23 cellular contexts compared by ENCODE assay signal in the genomic region with DNA sequence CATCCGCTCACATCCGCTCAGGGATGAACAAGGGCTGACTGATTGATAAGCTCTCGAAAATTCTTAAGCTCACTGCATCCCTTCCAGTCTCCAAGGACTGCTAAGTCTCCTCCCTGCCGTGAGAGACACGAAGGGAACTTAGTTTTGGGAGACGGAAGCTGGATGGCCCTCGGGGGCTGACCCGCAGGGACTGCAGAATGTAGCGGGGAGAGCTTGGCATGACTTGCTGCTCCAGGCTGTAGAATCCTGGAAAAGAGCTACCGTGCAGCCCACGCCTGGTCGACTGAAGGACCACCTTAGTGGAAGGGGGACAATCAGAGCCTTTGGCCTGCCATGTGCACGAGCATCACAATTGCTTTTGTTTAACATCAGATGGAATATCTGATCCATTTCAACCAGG. TPM values are rescaled to one million over a fixed set of nuclear protein-coding genes. Genes with fewer than 3 reads are reported as not detected.
DNase-seq lines count a peak whose midpoint lies in the region; ATAC-seq, FAIRE-seq and TF ChIP-seq lines count a peak whose summit lies in the region.
"Had no signal": no experiment of that assay in that cellular context is flagged by ENCODE, and none has a peak within 500 bp of the region (broad histone marks: within the 10 kb centered on the region; RNA-seq: fewer than 3 reads in every experiment).

No MANE protein-coding gene starts in this region.

- no peaks in the 10 kb centered on the region for H3K9me3 ChIP-seq in left ventricle myocardium inferior (replicated peaks)
- no peaks in the 10 kb centered on the region for H3K9me3 ChIP-seq in astrocyte (ENCODE audit: insufficient read depth, low read depth, low read length)
- H3K9me3 ChIP-seq in HepG2 (ENCODE audit: low read length) = no peaks in the 10 kb centered on the region

- peaks cover 6% of the 10 kb centered on the region for H3K36me3 Mint-ChIP-seq in astrocyte (ENCODE audit: low read depth, unreplicated experiment)
- no peaks in the 10 kb centered on the region for H3K36me3 Mint-ChIP-seq in activated CD8-positive, alpha-beta T cell treated with anti-CD3 and anti-CD28 coated beads for 36 hours (ENCODE audit: low read depth)
- H3K36me3 Mint-ChIP-seq: CD8-positive, alpha-beta T cell had no signal

- no peak for ATAC-seq in left ventricle myocardium superior
- ATAC-seq in HepG2 = no peak
- no peak for ATAC-seq in activated CD8-positive, alpha-beta T cell treated with anti-CD3 and anti-CD28 coated beads for 36 hours
- no peak for ATAC-seq in HG03469 (IDR thresholded peaks at IDR 0.05; ENCODE audit: unreplicated experiment)
- ATAC-seq: CD8-positive, alpha-beta T cell had no signal

- in situ Hi-C loops in HepG2 (cut with HindIII; ENCODE audit: extremely low pct_ligation_motif_present, low pct_unique_long_range_greater_than_20kb) = no loop called here

- DNase-seq in left ventricle myocardium superior (peak; percentile 5), left ventricle myocardium inferior (no peak), astrocyte (ENCODE audit: low read depth) (no peak), HepG2 (ENCODE audit: low spot score) (no peak), putamen (ENCODE audit: low spot score) (no peak)
- DNase-seq in activated CD8-positive, alpha-beta T cell treated with anti-CD3 and anti-CD28 coated beads for 36 hours = no peak
- DNase-seq: AML-193; C1 segment of cervical spinal cord; CD8-positive, alpha-beta T cell; DND-41; GOT3; MM.1S; NCI-H1092; NCI-H1436; NCI-H187 treated with DMSO at 0.1 percent for 48 hours; NCI-H69; SJCRH30 had no signal

- no peak for TF ChIP-seq RAD21 in HepG2 (CRISPR knock-in tag; IDR thresholded peaks at IDR 0.05)

- TF ChIP-seq EP300 in HepG2 (IDR thresholded peaks at IDR 0.05; ENCODE audit: low read depth in 2 of 2, low read length in 2 of 2) = no peak
- TF ChIP-seq EP300 in HepG2 (CRISPR knock-in tag; IDR thresholded peaks at IDR 0.05; ENCODE audit: borderline replicate concordance) = no peak

- intact Hi-C loops in left ventricle myocardium superior (cut with micrococcal nuclease) (no loop called here), left ventricle myocardium inferior (cut with micrococcal nuclease) (no loop called here), HepG2 (cut with micrococcal nuclease; ENCODE audit: unreplicated experiment) (no loop called here)
- intact Hi-C loops in activated CD8-positive, alpha-beta T cell treated with anti-CD3 and anti-CD28 coated beads for 36 hours (cut with micrococcal nuclease) = no loop called here

- H3K4me1 Mint-ChIP-seq in astrocyte (ENCODE audit: low read depth, unreplicated experiment) = peaks cover 2% of the 10 kb centered on the region
- peaks cover 9% of the 10 kb centered on the region for H3K4me1 Mint-ChIP-seq in activated CD8-positive, alpha-beta T cell treated with anti-CD3 and anti-CD28 coated beads for 36 hours (ENCODE audit: low read depth)

- 91% methylated on average over 13 of the region's 13 CpGs for WGBS in HepG2 (ENCODE audit: low lambda C conversion rate)

- H3K79me2 ChIP-seq in astrocyte (ENCODE audit: insufficient read depth, low read length) (no peaks in the 10 kb centered on the region), HepG2 (ENCODE audit: insufficient read depth, low read length) (peaks cover 9% of the 10 kb centered on the region)

- H3K9ac ChIP-seq in astrocyte (ENCODE audit: low read length) = no peak overlapping the region
- H3K9ac ChIP-seq in HepG2 (ENCODE audit: insufficient read depth, low read depth, low read length) = no peak overlapping the region

- H3K4me1 ChIP-seq in left ventricle myocardium inferior (peaks cover 13% of the 10 kb centered on the region), astrocyte (ENCODE audit: insufficient read depth, low read length) (no peaks in the 10 kb centered on the region), HepG2 (ENCODE audit: insufficient read depth, low read length) (peaks cover 38% of the 10 kb centered on the region)

- CTCF ChIA-PET in HepG2 (lab: Yijun Ruan, JAX; ENCODE audit: low intra/inter-chr PET ratio, low total read pairs) = no interaction called here
- CTCF ChIA-PET in activated CD8-positive, alpha-beta T cell treated with anti-CD3 and anti-CD28 coated beads for 36 hours (lab: Charles Lee) = interaction anchor here (0.8 to 1.8 kb wide), 4 partner anchors 13 to 25 kb away, joined by 3 to 7 read pairs (median 4); no protein-coding TSS in a partner anchor

- no peak for TF ChIP-seq POLR2A in HepG2 (IDR thresholded peaks at IDR 0.05; ENCODE audit: insufficient read depth in 1 of 2, low read depth in 2 of 2, low read length in 2 of 2)

- H4K20me1 ChIP-seq in astrocyte (ENCODE audit: insufficient read depth, low read length) = no peaks in the 10 kb centered on the region
- H4K20me1 ChIP-seq in HepG2 (ENCODE audit: insufficient read depth, low read length) = no peaks in the 10 kb centered on the region

- H3K27me3 Mint-ChIP-seq in astrocyte (ENCODE audit: low read depth, unreplicated experiment) = no peaks in the 10 kb centered on the region
- peaks cover 1% of the 10 kb centered on the region for H3K27me3 Mint-ChIP-seq in activated CD8-positive, alpha-beta T cell treated with anti-CD3 and anti-CD28 coated beads for 36 hours

- no peaks in the 10 kb centered on the region for H3K9me3 Mint-ChIP-seq in astrocyte (ENCODE audit: unreplicated experiment)
- no peaks in the 10 kb centered on the region for H3K9me3 Mint-ChIP-seq in activated CD8-positive, alpha-beta T cell treated with anti-CD3 and anti-CD28 coated beads for 36 hours
- H3K9me3 Mint-ChIP-seq: CD8-positive, alpha-beta T cell had no signal

- H2AFZ ChIP-seq in astrocyte (ENCODE audit: low read depth, low read length) (no peak overlapping the region), HepG2 (ENCODE audit: low read length) (no peak overlapping the region)

- TF ChIP-seq CTCF in left ventricle myocardium inferior (IDR thresholded peaks at IDR 0.05; ENCODE audit: borderline replicate concordance) (no peak), astrocyte (IDR thresholded peaks at IDR 0.05; ENCODE audit: insufficient read depth, low read depth, low read length) (no peak), HepG2 (CRISPR knock-in tag; IDR thresholded peaks at IDR 0.05) (no peak)
- TF ChIP-seq CTCF in activated CD8-positive, alpha-beta T cell treated with anti-CD3 and anti-CD28 coated beads for 36 hours (IDR thresholded peaks at IDR 0.05) = no peak

- H3K27ac Mint-ChIP-seq in astrocyte (ENCODE audit: unreplicated experiment) = no peak overlapping the region
- H3K27ac Mint-ChIP-seq in activated CD8-positive, alpha-beta T cell treated with anti-CD3 and anti-CD28 coated beads for 36 hours = no peak overlapping the region
- H3K27ac Mint-ChIP-seq: CD8-positive, alpha-beta T cell had no signal

- no TSS peak for BruUV-seq in HepG2 (replicated peaks; lab: Mats Ljungman, UMichigan)

- H3K27ac ChIP-seq in left ventricle myocardium inferior (replicated peaks) (no peak overlapping the region), astrocyte (ENCODE audit: low read depth, low read length) (no peak overlapping the region), HepG2 (ENCODE audit: extremely low read length, insufficient read depth, low read length) (no peak overlapping the region), temporal lobe (ENCODE audit: low read depth, low read length) (peak overlapping the region; percentile 27)
- H3K27ac ChIP-seq: SJCRH30 had no signal

- H3K4me3 ChIP-seq in left ventricle myocardium inferior (no peak overlapping the region), astrocyte (ENCODE audit: insufficient read depth, low read depth, low read length) (no peak overlapping the region), HepG2 (replicated peaks in 1 of 3; ENCODE audit: insufficient read depth in 1 of 3, low read depth in 2 of 3, low read length in 3 of 3) (no peak overlapping the region)
- H3K4me3 ChIP-seq: SJCRH30 had no signal

- FAIRE-seq in astrocyte (lab: Jason Lieb, UNC) = no peak
- FAIRE-seq in HepG2 (lab: Jason Lieb, UNC) = no peak
- FAIRE-seq: GM12892 had no signal

- H3K4me2 ChIP-seq in astrocyte (ENCODE audit: low read length) (peak overlapping the region; percentile 18), HepG2 (ENCODE audit: low read depth, low read length) (no peak overlapping the region)

- no peaks in the 10 kb centered on the region for H3K27me3 ChIP-seq in left ventricle myocardium inferior (ENCODE audit: low read depth)
- H3K27me3 ChIP-seq in astrocyte (ENCODE audit: insufficient read depth, low read length) = no peaks in the 10 kb centered on the region
- no peaks in the 10 kb centered on the region for H3K27me3 ChIP-seq in HepG2 (ENCODE audit: control insufficient read depth in 1 of 2, insufficient read depth in 2 of 2, low read length in 2 of 2)
- H3K27me3 ChIP-seq: SJCRH30 had no signal

- H3K4me3 Mint-ChIP-seq in astrocyte (ENCODE audit: unreplicated experiment) = no peak overlapping the region
- H3K4me3 Mint-ChIP-seq in activated CD8-positive, alpha-beta T cell treated with anti-CD3 and anti-CD28 coated beads for 36 hours = no peak overlapping the region
- H3K4me3 Mint-ChIP-seq: CD8-positive, alpha-beta T cell had no signal

- POLR2A ChIA-PET in HepG2 (lab: Yijun Ruan, JAX) = interaction anchor here (1.1 to 1.8 kb wide), 5 partner anchors 8 to 40 kb away, joined by 4 to 8 read pairs (median 4); no protein-coding TSS in a partner anchor
- POLR2A ChIA-PET in activated CD8-positive, alpha-beta T cell treated with anti-CD3 and anti-CD28 coated beads for 36 hours (lab: Charles Lee) = interaction anchor here (0.6 to 1.3 kb wide), 2 partner anchors 17 to 375 kb away, joined by 3 to 6 read pairs; a partner anchor contains a TSS

- H3K36me3 ChIP-seq in left ventricle myocardium inferior (no peaks in the 10 kb centered on the region), astrocyte (ENCODE audit: insufficient read depth, low read length) (no peaks in the 10 kb centered on the region), HepG2 (replicated peaks in 1 of 2; ENCODE audit: control insufficient read depth in 1 of 2, insufficient read depth in 2 of 2, low read length in 2 of 2) (no peaks in the 10 kb centered on the region)
- H3K36me3 ChIP-seq: SJCRH30 had no signal

RNA-seq across cellular contexts. Expression of a gene that starts 5.3 kb away (rescaled TPM):
- 2.1 TPM for total RNA-seq in left ventricle myocardium superior
- 1.7 TPM for total RNA-seq in left ventricle myocardium inferior
- total RNA-seq in astrocyte = 0.64 TPM in 1 of 2 replicates, not detected in the other
- 28.3 and 30.1 TPM in 2 replicates for total RNA-seq in HepG2 (2016; rRNA removed; fragmentation: Illumina TruSeq; extraction: Trizol)
- 5.3 and 5.6 TPM in 2 replicates for total RNA-seq in HepG2 (2016; cell fraction: cytosol; rRNA removed; fragmentation: Illumina TruSeq; extraction: Trizol; ENCODE audit: low read depth)
- 28.5 and 29.3 TPM in 2 replicates for total RNA-seq in HepG2 (2016; cell fraction: insoluble cytoplasmic fraction; rRNA removed; fragmentation: Illumina TruSeq; extraction: Trizol)
- total RNA-seq in HepG2 (2016; cell fraction: membrane; rRNA removed; fragmentation: Illumina TruSeq; extraction: Trizol) = 16.0 and 16.3 TPM in 2 replicates
- 18.0 and 19.5 TPM in 2 replicates for total RNA-seq in HepG2 (2016; cell fraction: nucleus; rRNA removed; fragmentation: Illumina TruSeq; extraction: Trizol)
- 12.1 and 13.2 TPM in 2 replicates for polyA plus RNA-seq in HepG2 (2011; rRNA removed)
- 13.0 and 16.9 TPM in 2 replicates for polyA plus RNA-seq in HepG2 (2011; cell fraction: cytosol; rRNA removed)
- 27.8 and 28.7 TPM in 2 replicates for polyA plus RNA-seq in HepG2 (2011; cell fraction: nucleus; rRNA removed)
- 7.1 and 8.2 TPM in 2 replicates for polyA plus RNA-seq in HepG2 (2012)
- 5.0 TPM in 2 replicates for polyA plus RNA-seq in HepG2 (2016; cell fraction: cytosol; fragmentation: Illumina TruSeq; extraction: Trizol; ENCODE audit: low read depth)
- polyA plus RNA-seq in HepG2 (2016; cell fraction: insoluble cytoplasmic fraction; fragmentation: Illumina TruSeq; extraction: Trizol; ENCODE audit: low read depth) = 30.0 and 31.6 TPM in 2 replicates
- polyA plus RNA-seq in HepG2 (2016; cell fraction: membrane; fragmentation: Illumina TruSeq; extraction: Trizol; ENCODE audit: low read depth) = 11.4 and 12.1 TPM in 2 replicates
- polyA plus RNA-seq in HepG2 (2016; cell fraction: nucleus; fragmentation: Illumina TruSeq; extraction: Trizol; ENCODE audit: insufficient read depth, low read depth) = 45.0 and 48.7 TPM in 2 replicates
- 9.7 TPM in 1 of 2 replicates, not detected in the other for polyA minus RNA-seq in HepG2 (2011; rRNA and poly(A)+ RNA removed; ENCODE audit: low replicate concordance)
- 5.6 and 6.6 TPM in 2 replicates for polyA minus RNA-seq in HepG2 (2011; cell fraction: cytosol; rRNA and poly(A)+ RNA removed)
- 2.6 and 3.6 TPM in 2 replicates for polyA minus RNA-seq in HepG2 (2011; cell fraction: nucleus; rRNA and poly(A)+ RNA removed)
- 0.49 TPM for total RNA-seq in temporal lobe
- total RNA-seq in activated CD8-positive, alpha-beta T cell treated with anti-CD3 and anti-CD28 coated beads for 36 hours = not detected
- total RNA-seq: A172; CD8-positive, alpha-beta T cell; LHCN-M2 had no signal

RNA-seq across cellular contexts. Expression of a gene that starts 8.7 kb away (rescaled TPM):
- 155 TPM for total RNA-seq in left ventricle myocardium superior
- total RNA-seq in left ventricle myocardium inferior = 135 TPM
- 87.3 and 88.5 TPM in 2 replicates for total RNA-seq in astrocyte
- 127 and 175 TPM in 2 replicates for total RNA-seq in HepG2 (2016; rRNA removed; fragmentation: Illumina TruSeq; extraction: Trizol)
- total RNA-seq in HepG2 (2016; cell fraction: cytosol; rRNA removed; fragmentation: Illumina TruSeq; extraction: Trizol; ENCODE audit: low read depth) = 95.7 and 120 TPM in 2 replicates
- total RNA-seq in HepG2 (2016; cell fraction: insoluble cytoplasmic fraction; rRNA removed; fragmentation: Illumina TruSeq; extraction: Trizol) = 134 and 183 TPM in 2 replicates
- 123 and 133 TPM in 2 replicates for total RNA-seq in HepG2 (2016; cell fraction: membrane; rRNA removed; fragmentation: Illumina TruSeq; extraction: Trizol)
- 46.7 and 58.9 TPM in 2 replicates for total RNA-seq in HepG2 (2016; cell fraction: nucleus; rRNA removed; fragmentation: Illumina TruSeq; extraction: Trizol)
- polyA plus RNA-seq in HepG2 (2011; rRNA removed) = 59.0 and 59.2 TPM in 2 replicates
- polyA plus RNA-seq in HepG2 (2011; cell fraction: cytosol; rRNA removed) = 66.2 and 67.4 TPM in 2 replicates
- 66.3 and 68.1 TPM in 2 replicates for polyA plus RNA-seq in HepG2 (2011; cell fraction: nucleus; rRNA removed)
- 76.2 and 77.0 TPM in 2 replicates for polyA plus RNA-seq in HepG2 (2012)
- polyA plus RNA-seq in HepG2 (2016; cell fraction: cytosol; fragmentation: Illumina TruSeq; extraction: Trizol; ENCODE audit: low read depth) = 118 and 143 TPM in 2 replicates
- polyA plus RNA-seq in HepG2 (2016; cell fraction: insoluble cytoplasmic fraction; fragmentation: Illumina TruSeq; extraction: Trizol; ENCODE audit: low read depth) = 188 and 207 TPM in 2 replicates
- polyA plus RNA-seq in HepG2 (2016; cell fraction: membrane; fragmentation: Illumina TruSeq; extraction: Trizol; ENCODE audit: low read depth) = 122 and 127 TPM in 2 replicates
- polyA plus RNA-seq in HepG2 (2016; cell fraction: nucleus; fragmentation: Illumina TruSeq; extraction: Trizol; ENCODE audit: insufficient read depth, low read depth) = 127 and 138 TPM in 2 replicates
- 58.2 and 96.6 TPM in 2 replicates for polyA minus RNA-seq in HepG2 (2011; rRNA and poly(A)+ RNA removed; ENCODE audit: low replicate concordance)
- polyA minus RNA-seq in HepG2 (2011; cell fraction: cytosol; rRNA and poly(A)+ RNA removed) = 26.2 and 30.6 TPM in 2 replicates
- polyA minus RNA-seq in HepG2 (2011; cell fraction: nucleus; rRNA and poly(A)+ RNA removed) = 29.2 and 39.5 TPM in 2 replicates
- total RNA-seq in temporal lobe = 38.1 TPM
- 100 to 1,000 TPM; 127 to 129 TPM for total RNA-seq in activated CD8-positive, alpha-beta T cell treated with anti-CD3 and anti-CD28 coated beads for 36 hours

RNA-seq across cellular contexts. Expression of a gene that starts 16.6 kb away (rescaled TPM):
- 61.0 TPM for total RNA-seq in left ventricle myocardium superior
- 46.1 TPM for total RNA-seq in left ventricle myocardium inferior
- 194 and 197 TPM in 2 replicates for total RNA-seq in astrocyte
- 19.6 and 105 TPM in 2 replicates for total RNA-seq in HepG2 (2016; rRNA removed; fragmentation: Illumina TruSeq; extraction: Trizol)
- total RNA-seq in HepG2 (2016; cell fraction: cytosol; rRNA removed; fragmentation: Illumina TruSeq; extraction: Trizol; ENCODE audit: low read depth) = 23.1 and 23.2 TPM in 2 replicates
- total RNA-seq in HepG2 (2016; cell fraction: insoluble cytoplasmic fraction; rRNA removed; fragmentation: Illumina TruSeq; extraction: Trizol) = 18.4 and 112 TPM in 2 replicates
- 21.7 and 25.3 TPM in 2 replicates for total RNA-seq in HepG2 (2016; cell fraction: membrane; rRNA removed; fragmentation: Illumina TruSeq; extraction: Trizol)
- total RNA-seq in HepG2 (2016; cell fraction: nucleus; rRNA removed; fragmentation: Illumina TruSeq; extraction: Trizol) = 252 and 278 TPM in 2 replicates
- polyA plus RNA-seq in HepG2 (2011; rRNA removed) = 340 and 452 TPM in 2 replicates
- polyA plus RNA-seq in HepG2 (2011; cell fraction: cytosol; rRNA removed) = 47.9 and 55.8 TPM in 2 replicates
- 3,874 and 4,178 TPM in 2 replicates for polyA plus RNA-seq in HepG2 (2011; cell fraction: nucleus; rRNA removed)
- polyA plus RNA-seq in HepG2 (2012) = 208 and 270 TPM in 2 replicates
- 4.2 TPM in 2 replicates for polyA plus RNA-seq in HepG2 (2016; cell fraction: cytosol; fragmentation: Illumina TruSeq; extraction: Trizol; ENCODE audit: low read depth)
- 20.7 and 27.8 TPM in 2 replicates for polyA plus RNA-seq in HepG2 (2016; cell fraction: insoluble cytoplasmic fraction; fragmentation: Illumina TruSeq; extraction: Trizol; ENCODE audit: low read depth)
- 9.4 TPM in 2 replicates for polyA plus RNA-seq in HepG2 (2016; cell fraction: membrane; fragmentation: Illumina TruSeq; extraction: Trizol; ENCODE audit: low read depth)
- 821 and 868 TPM in 2 replicates for polyA plus RNA-seq in HepG2 (2016; cell fraction: nucleus; fragmentation: Illumina TruSeq; extraction: Trizol; ENCODE audit: insufficient read depth, low read depth)
- polyA minus RNA-seq in HepG2 (2011; rRNA and poly(A)+ RNA removed; ENCODE audit: low replicate concordance) = 74.3 and 99.2 TPM in 2 replicates
- 17.2 and 18.4 TPM in 2 replicates for polyA minus RNA-seq in HepG2 (2011; cell fraction: cytosol; rRNA and poly(A)+ RNA removed)
- polyA minus RNA-seq in HepG2 (2011; cell fraction: nucleus; rRNA and poly(A)+ RNA removed) = 560 and 630 TPM in 2 replicates
- 86.1 TPM for total RNA-seq in temporal lobe
- 10 to 100 TPM; 86.3 to 92.4 TPM for total RNA-seq in activated CD8-positive, alpha-beta T cell treated with anti-CD3 and anti-CD28 coated beads for 36 hours

RNA-seq across cellular contexts. Expression of a gene that starts 19.7 kb away (rescaled TPM):
- total RNA-seq in left ventricle myocardium superior = 13.5 TPM
- total RNA-seq in left ventricle myocardium inferior = 13.7 TPM
- total RNA-seq in astrocyte = 60.4 and 81.2 TPM in 2 replicates
- total RNA-seq in HepG2 (2016; rRNA removed; fragmentation: Illumina TruSeq; extraction: Trizol) = 25.1 and 57.5 TPM in 2 replicates
- total RNA-seq in HepG2 (2016; cell fraction: cytosol; rRNA removed; fragmentation: Illumina TruSeq; extraction: Trizol; ENCODE audit: low read depth) = 4.5 and 4.7 TPM in 2 replicates
- 23.6 and 57.6 TPM in 2 replicates for total RNA-seq in HepG2 (2016; cell fraction: insoluble cytoplasmic fraction; rRNA removed; fragmentation: Illumina TruSeq; extraction: Trizol)
- total RNA-seq in HepG2 (2016; cell fraction: membrane; rRNA removed; fragmentation: Illumina TruSeq; extraction: Trizol) = 12.5 and 16.0 TPM in 2 replicates
- total RNA-seq in HepG2 (2016; cell fraction: nucleus; rRNA removed; fragmentation: Illumina TruSeq; extraction: Trizol) = 51.4 and 68.6 TPM in 2 replicates
- 40.9 and 61.3 TPM in 2 replicates for polyA plus RNA-seq in HepG2 (2011; rRNA removed)
- 31.3 and 57.3 TPM in 2 replicates for polyA plus RNA-seq in HepG2 (2011; cell fraction: cytosol; rRNA removed)
- 80.8 and 81.7 TPM in 2 replicates for polyA plus RNA-seq in HepG2 (2011; cell fraction: nucleus; rRNA removed)
- polyA plus RNA-seq in HepG2 (2012) = 28.6 and 31.7 TPM in 2 replicates
- polyA plus RNA-seq in HepG2 (2016; cell fraction: cytosol; fragmentation: Illumina TruSeq; extraction: Trizol; ENCODE audit: low read depth) = 6.7 and 8.2 TPM in 2 replicates
- polyA plus RNA-seq in HepG2 (2016; cell fraction: insoluble cytoplasmic fraction; fragmentation: Illumina TruSeq; extraction: Trizol; ENCODE audit: low read depth) = 32.1 and 34.9 TPM in 2 replicates
- 16.7 and 17.0 TPM in 2 replicates for polyA plus RNA-seq in HepG2 (2016; cell fraction: membrane; fragmentation: Illumina TruSeq; extraction: Trizol; ENCODE audit: low read depth)
- 140 and 151 TPM in 2 replicates for polyA plus RNA-seq in HepG2 (2016; cell fraction: nucleus; fragmentation: Illumina TruSeq; extraction: Trizol; ENCODE audit: insufficient read depth, low read depth)
- polyA minus RNA-seq in HepG2 (2011; rRNA and poly(A)+ RNA removed; ENCODE audit: low replicate concordance) = 0.05 and 92.8 TPM in 2 replicates
- polyA minus RNA-seq in HepG2 (2011; cell fraction: cytosol; rRNA and poly(A)+ RNA removed) = 48.6 and 49.4 TPM in 2 replicates
- polyA minus RNA-seq in HepG2 (2011; cell fraction: nucleus; rRNA and poly(A)+ RNA removed) = 12.6 and 15.8 TPM in 2 replicates
- total RNA-seq in temporal lobe = 6.4 TPM
- under 1 TPM; 0.72 to 0.97 TPM for total RNA-seq in activated CD8-positive, alpha-beta T cell treated with anti-CD3 and anti-CD28 coated beads for 36 hours
- total RNA-seq: CD8-positive, alpha-beta T cell had no signal

RNA-seq across cellular contexts. Expression of a gene that starts 33.7 kb away (rescaled TPM):
- 1.9 TPM for total RNA-seq in left ventricle myocardium superior
- 2.8 TPM for total RNA-seq in left ventricle myocardium inferior
- total RNA-seq in astrocyte = 1.8 and 2.5 TPM in 2 replicates
- 3.2 and 4.7 TPM in 2 replicates for total RNA-seq in HepG2 (2016; rRNA removed; fragmentation: Illumina TruSeq; extraction: Trizol)
- 2.4 and 4.7 TPM in 2 replicates for total RNA-seq in HepG2 (2016; cell fraction: cytosol; rRNA removed; fragmentation: Illumina TruSeq; extraction: Trizol; ENCODE audit: low read depth)
- total RNA-seq in HepG2 (2016; cell fraction: insoluble cytoplasmic fraction; rRNA removed; fragmentation: Illumina TruSeq; extraction: Trizol) = 2.7 and 3.3 TPM in 2 replicates
- 5.4 and 8.1 TPM in 2 replicates for total RNA-seq in HepG2 (2016; cell fraction: membrane; rRNA removed; fragmentation: Illumina TruSeq; extraction: Trizol)
- total RNA-seq in HepG2 (2016; cell fraction: nucleus; rRNA removed; fragmentation: Illumina TruSeq; extraction: Trizol) = 1.2 and 2.1 TPM in 2 replicates
- 2.4 and 3.5 TPM in 2 replicates for polyA plus RNA-seq in HepG2 (2011; rRNA removed)
- 3.5 and 3.6 TPM in 2 replicates for polyA plus RNA-seq in HepG2 (2011; cell fraction: cytosol; rRNA removed)
- 1.7 and 1.9 TPM in 2 replicates for polyA plus RNA-seq in HepG2 (2011; cell fraction: nucleus; rRNA removed)
- polyA plus RNA-seq in HepG2 (2012) = 3.2 and 4.4 TPM in 2 replicates
- 5.2 and 8.6 TPM in 2 replicates for polyA plus RNA-seq in HepG2 (2016; cell fraction: cytosol; fragmentation: Illumina TruSeq; extraction: Trizol; ENCODE audit: low read depth)
- 4.6 and 4.8 TPM in 2 replicates for polyA plus RNA-seq in HepG2 (2016; cell fraction: insoluble cytoplasmic fraction; fragmentation: Illumina TruSeq; extraction: Trizol; ENCODE audit: low read depth)
- 8.3 TPM in 2 replicates for polyA plus RNA-seq in HepG2 (2016; cell fraction: membrane; fragmentation: Illumina TruSeq; extraction: Trizol; ENCODE audit: low read depth)
- polyA plus RNA-seq in HepG2 (2016; cell fraction: nucleus; fragmentation: Illumina TruSeq; extraction: Trizol; ENCODE audit: insufficient read depth, low read depth) = 1.5 and 1.9 TPM in 2 replicates
- polyA minus RNA-seq in HepG2 (2011; rRNA and poly(A)+ RNA removed; ENCODE audit: low replicate concordance) = 0.96 TPM in 1 of 2 replicates, not detected in the other
- 0.97 and 2.1 TPM in 2 replicates for polyA minus RNA-seq in HepG2 (2011; cell fraction: cytosol; rRNA and poly(A)+ RNA removed)
- 0.39 and 0.75 TPM in 2 replicates for polyA minus RNA-seq in HepG2 (2011; cell fraction: nucleus; rRNA and poly(A)+ RNA removed)
- 0.49 TPM for total RNA-seq in temporal lobe
- 1 to 10 TPM in 1 of 2 experiments, under 1 TPM in 1; 0.99 to 1.8 TPM for total RNA-seq in activated CD8-positive, alpha-beta T cell treated with anti-CD3 and anti-CD28 coated beads for 36 hours
- total RNA-seq: A172, LHCN-M2 had no signal
- polyA plus RNA-seq: AG04450 had no signal
